In genomic region chr16:66054095-66054494, GRCh38 we compare ENCODE assay signal across 33 cellular contexts.
"Had no signal": no experiment of that assay in that cellular context is flagged by ENCODE, and none has a peak within 500 bp of the region (broad histone marks: within the 10 kb centered on the region; RNA-seq: fewer than 3 reads in every experiment).

No MANE protein-coding gene starts in this region.

- H3K27me3 ChIP-seq: adrenal gland, body of pancreas, breast epithelium had no signal

- H3K36me3 Mint-ChIP-seq: activated naive CD4-positive, alpha-beta T cell treated with anti-CD3 and anti-CD28 coated beads, Interleukin-2, amount 50 U/mL, for 72 hours had no signal

- H3K4me3 ChIP-seq: adrenal gland, body of pancreas, breast epithelium, PC-9 had no signal

- H3K4me1 ChIP-seq: adrenal gland, body of pancreas, breast epithelium had no signal

- H3K27ac ChIP-seq: adrenal gland, body of pancreas, breast epithelium, PC-9, RWPE1, VCaP had no signal

- ATAC-seq: activated naive CD4-positive, alpha-beta T cell treated with anti-CD3 and anti-CD28 coated beads, Interleukin-2, amount 50 U/mL, for 72 hours; activated T-cell treated with anti-CD3 and anti-CD28 coated beads, Interleukin-2, amount 50 U/mL, for 72 hours; activated T-helper 17 cell treated with anti-CD3 and anti-CD28 coated beads, Interleukin-2, amount 50 U/mL, for 72 hours; body of pancreas; Right ventricle myocardium inferior had no signal

- H3K27me3 Mint-ChIP-seq: activated CD4-positive, alpha-beta memory T cell treated with anti-CD3 and anti-CD28 coated beads, Interleukin-2, amount 10 ng/mL, durations not matched to agents 7 days and 5 days had no signal

- H2AFZ ChIP-seq: PC-9 had no signal

- H3K4me2 ChIP-seq: PC-9 had no signal

- H3K27ac Mint-ChIP-seq: activated CD4-positive, alpha-beta memory T cell treated with anti-CD3 and anti-CD28 coated beads, Interleukin-2, amount 10 ng/mL, durations not matched to agents 7 days and 5 days; activated naive CD4-positive, alpha-beta T cell treated with anti-CD3 and anti-CD28 coated beads for 36 hours; activated naive CD4-positive, alpha-beta T cell treated with anti-CD3 and anti-CD28 coated beads, Interleukin-2, amount 50 U/mL, for 72 hours; activated T-cell treated with anti-CD3 and anti-CD28 coated beads, Interleukin-2, amount 50 U/mL, for 72 hours; activated T-helper 17 cell treated with anti-CD3 and anti-CD28 coated beads, Interleukin-2, amount 50 U/mL, for 72 hours had no signal

- H3K4me3 Mint-ChIP-seq: activated CD4-positive, alpha-beta memory T cell treated with anti-CD3 and anti-CD28 coated beads, Interleukin-2, amount 10 ng/mL, durations not matched to agents 7 days and 5 days; activated naive CD4-positive, alpha-beta T cell treated with anti-CD3 and anti-CD28 coated beads for 36 hours; activated T-cell treated with anti-CD3 and anti-CD28 coated beads, Interleukin-2, amount 50 U/mL, for 72 hours; activated T-helper 17 cell treated with anti-CD3 and anti-CD28 coated beads, Interleukin-2, amount 50 U/mL, for 72 hours had no signal

- H3K4me1 Mint-ChIP-seq: activated CD4-positive, alpha-beta memory T cell treated with anti-CD3 and anti-CD28 coated beads, Interleukin-2, amount 10 ng/mL, durations not matched to agents 7 days and 5 days; activated T-helper 17 cell treated with anti-CD3 and anti-CD28 coated beads, Interleukin-2, amount 50 U/mL, for 72 hours had no signal

- DNase-seq: activated CD4-positive, alpha-beta memory T cell treated with anti-CD3 and anti-CD28 coated beads, Interleukin-2, amount 10 ng/mL, durations not matched to agents 7 days and 5 days; activated CD4-positive, alpha-beta T cell treated with anti-CD3 and anti-CD28 coated beads for 1 hour; activated CD4-positive, alpha-beta T cell treated with anti-CD3 and anti-CD28 coated beads for 48 hours; activated CD4-positive, CD25-positive, alpha-beta regulatory T cell; activated CD8-positive, alpha-beta memory T cell treated with anti-CD3 and anti-CD28 coated beads for 24 hours; activated gamma-delta T cell treated with Interleukin-2 at 50 U/mL for 16 hours; activated naive CD4-positive, alpha-beta T cell treated with anti-CD3 and anti-CD28 coated beads for 36 hours; activated T-cell treated with anti-CD3 and anti-CD28 coated beads, Interleukin-2, amount 50 U/mL, for 1 hour; activated T-cell treated with anti-CD3 and anti-CD28 coated beads, Interleukin-2, amount 50 U/mL, for 72 hours; adrenal gland; body of pancreas; Karpas-422; KBM-7; NCI-H1105; NCI-H1417 treated with DMSO at 0.1 percent for 48 hours; NCI-H1930; NCI-H2081 treated with DMSO at 0.1 percent for 48 hours; NCI-H2171; NCI-H510A; NCI-H526; NCI-H748 treated with DMSO at 0.1 percent for 48 hours; NK-92 treated with Interleukin-12 subunit alpha and Interleukin-12 subunit beta, amount 100 ng/mL, for 24 hours; PC-9; SW 1271; T-helper 1 cell; T-helper 2 cell; T-helper 9 cell had no signal

- H3K36me3 ChIP-seq: adrenal gland, breast epithelium had no signal

- H3K9me3 Mint-ChIP-seq: activated CD4-positive, alpha-beta memory T cell treated with anti-CD3 and anti-CD28 coated beads, Interleukin-2, amount 10 ng/mL, durations not matched to agents 7 days and 5 days; activated naive CD4-positive, alpha-beta T cell treated with anti-CD3 and anti-CD28 coated beads for 36 hours; activated T-cell treated with anti-CD3 and anti-CD28 coated beads, Interleukin-2, amount 50 U/mL, for 72 hours had no signal

- H3K9me3 ChIP-seq: adrenal gland, body of pancreas, breast epithelium had no signal
